ENCODE assay signal across 19 cellular contexts in the genomic region with DNA sequence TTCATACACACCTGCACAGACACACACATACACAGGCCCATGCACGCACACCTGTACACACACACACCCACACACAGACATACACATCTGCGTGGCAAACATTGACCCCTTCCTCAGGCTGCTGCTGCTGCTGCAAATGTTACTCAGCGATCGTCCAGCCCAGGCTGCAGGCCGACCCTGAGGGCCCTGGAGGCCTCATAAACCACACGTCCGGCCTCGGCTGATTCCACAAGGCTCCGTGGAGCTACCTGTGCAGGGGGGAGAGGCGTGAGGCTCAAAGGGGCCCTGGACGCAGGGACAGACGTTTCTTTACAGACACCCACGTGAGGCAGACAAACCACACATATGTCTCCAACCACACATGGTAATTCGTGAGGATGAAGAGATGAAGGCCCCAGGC.
"Had no signal": no experiment of that assay in that cellular context is flagged by ENCODE, and none has a peak within 500 bp of the region (broad histone marks: within the 10 kb centered on the region; RNA-seq: fewer than 3 reads in every experiment).

No MANE protein-coding gene starts in this region.

- H3K4me3 Mint-ChIP-seq: central memory CD8-positive, alpha-beta T cell; dendritic cell treated with granulocyte-macrophage colony-stimulating factor and Interleukin-4, amounts not matched to agents 40 ng/mL and 50 ng/mL, for 4 days; effector memory CD8-positive, alpha-beta T cell; mesothelial cell of epicardium; natural killer cell treated with Interleukin-12 subunit alpha and Interleukin-12 subunit beta and Interleukin-15 and Interleukin-18, amount 100 ng/mL, for 72 hours; stimulated activated effector memory CD8-positive, alpha-beta T cell treated with anti-CD3 and anti-CD28 coated beads, Interleukin-12 subunit alpha, Interleukin-12 subunit beta, amount 100 ng/mL, for 72 hours; stimulated activated naive CD8-positive, alpha-beta T cell treated with anti-CD3 and anti-CD28 coated beads, Interleukin-15, Interleukin-2, amounts not matched to agents 100 ng/mL and 50 ng/mL, for 24 hours had no signal

- H3K9ac ChIP-seq: parathyroid adenoma had no signal

- ATAC-seq: effector memory CD8-positive, alpha-beta T cell; foreskin keratinocyte; psoas muscle; sciatic nerve; stimulated activated effector memory CD8-positive, alpha-beta T cell treated with anti-CD3 and anti-CD28 coated beads, Interleukin-12 subunit alpha, Interleukin-12 subunit beta, amount 100 ng/mL, for 72 hours had no signal

- H3K36me3 Mint-ChIP-seq: mesothelial cell of epicardium; stimulated activated effector memory CD8-positive, alpha-beta T cell treated with anti-CD3 and anti-CD28 coated beads, Interleukin-12 subunit alpha, Interleukin-12 subunit beta, amount 100 ng/mL, for 72 hours had no signal

- H3K27ac ChIP-seq: foreskin keratinocyte, hepatocyte, parathyroid adenoma, psoas muscle, skin epidermis, tibial artery had no signal

- H3K36me3 ChIP-seq: tibial artery had no signal

- H3K4me3 ChIP-seq: hepatocyte, psoas muscle, skin epidermis, tibial artery had no signal

- H3K4me2 ChIP-seq: hepatocyte had no signal

- H3K4me1 ChIP-seq: foreskin keratinocyte, parathyroid adenoma, psoas muscle had no signal

- H2AFZ ChIP-seq: hepatocyte, parathyroid adenoma had no signal

- H3K27ac Mint-ChIP-seq: dendritic cell treated with granulocyte-macrophage colony-stimulating factor and Interleukin-4, amounts not matched to agents 40 ng/mL and 50 ng/mL, for 4 days; effector memory CD8-positive, alpha-beta T cell; mesothelial cell of epicardium; natural killer cell treated with Interleukin-12 subunit alpha and Interleukin-12 subunit beta and Interleukin-15 and Interleukin-18, amount 100 ng/mL, for 72 hours; stimulated activated effector memory CD8-positive, alpha-beta T cell treated with anti-CD3 and anti-CD28 coated beads, Interleukin-12 subunit alpha, Interleukin-12 subunit beta, amount 100 ng/mL, for 72 hours; stimulated activated naive CD8-positive, alpha-beta T cell treated with anti-CD3 and anti-CD28 coated beads, Interleukin-15, Interleukin-2, amounts not matched to agents 100 ng/mL and 50 ng/mL, for 24 hours had no signal

- H3K27me3 Mint-ChIP-seq: central memory CD8-positive, alpha-beta T cell; effector memory CD8-positive, alpha-beta T cell; stimulated activated naive CD8-positive, alpha-beta T cell treated with anti-CD3 and anti-CD28 coated beads, Interleukin-15, Interleukin-2, amounts not matched to agents 100 ng/mL and 50 ng/mL, for 24 hours had no signal

- H3K9me3 ChIP-seq: psoas muscle had no signal

- DNase-seq: effector memory CD8-positive, alpha-beta T cell; erythroblast; foreskin keratinocyte; kidney glomerular epithelial cell; retina; stimulated activated CD4-positive, alpha-beta T cell treated with anti-CD3 and anti-CD28 coated beads, Interleukin-4, amount 100 ng/mL, for 1 hour; stimulated activated CD8-positive, alpha-beta memory T cell treated with anti-CD3 and anti-CD28 coated beads, Interleukin-4, amount 100 ng/mL, for 48 hours; tibial artery had no signal

- H3K27me3 ChIP-seq: foreskin keratinocyte, hepatocyte had no signal
